In genomic region chr18:79515944-79516351, GRCh38 we compare ENCODE assay signal across 12 cellular contexts.
DNase-seq lines count a peak whose midpoint lies in the region; ATAC-seq and TF ChIP-seq lines count a peak whose summit lies in the region.
"Had no signal": no experiment of that assay in that cellular context is flagged by ENCODE, and none has a peak within 500 bp of the region (broad histone marks: within the 10 kb centered on the region; RNA-seq: fewer than 3 reads in every experiment).

No MANE protein-coding gene starts in this region.

- CTCF ChIA-PET in activated CD4-positive, alpha-beta memory T cell treated with anti-CD3 and anti-CD28 coated beads, Interleukin-2, amount 10 ng/mL, durations not matched to agents 7 days and 5 days (lab: Charles Lee): no interaction called here
- CTCF ChIA-PET in MCF 10A (lab: Yijun Ruan, JAX): interaction anchor here (0.6 kb wide), 1 partner anchor 122 kb away, joined by 5 read pairs; no protein-coding TSS in a partner anchor

- no peaks in the 10 kb centered on the region for H3K9me3 Mint-ChIP-seq in activated CD4-positive, alpha-beta memory T cell treated with anti-CD3 and anti-CD28 coated beads, Interleukin-2, amount 10 ng/mL, durations not matched to agents 7 days and 5 days
- H3K9me3 Mint-ChIP-seq in MCF 10A (ENCODE audit: unreplicated experiment): no peaks in the 10 kb centered on the region

- POLR2A ChIA-PET in activated CD4-positive, alpha-beta memory T cell treated with anti-CD3 and anti-CD28 coated beads, Interleukin-2, amount 10 ng/mL, durations not matched to agents 7 days and 5 days (lab: Charles Lee): interaction anchor here (1.2 to 2.4 kb wide), 4 partner anchors 111 to 123 kb away, joined by 3 to 7 read pairs (median 6); partner anchors contain the start of gene NFATC1
- POLR2A ChIA-PET in MCF 10A (lab: Yijun Ruan, JAX): no interaction called here

- peak overlapping the region; percentile 85 for H3K27ac Mint-ChIP-seq in activated CD4-positive, alpha-beta memory T cell treated with anti-CD3 and anti-CD28 coated beads, Interleukin-2, amount 10 ng/mL, durations not matched to agents 7 days and 5 days
- no peak overlapping the region for H3K27ac Mint-ChIP-seq in MCF 10A (ENCODE audit: low read depth, unreplicated experiment)
- H3K27ac Mint-ChIP-seq: brain had no signal

- H3K4me1 ChIP-seq in testis: no peaks in the 10 kb centered on the region

- peaks cover 46% of the 10 kb centered on the region for H3K4me1 Mint-ChIP-seq in activated CD4-positive, alpha-beta memory T cell treated with anti-CD3 and anti-CD28 coated beads, Interleukin-2, amount 10 ng/mL, durations not matched to agents 7 days and 5 days
- no peaks in the 10 kb centered on the region for H3K4me1 Mint-ChIP-seq in MCF 10A (ENCODE audit: insufficient read depth, unreplicated experiment)

- TF ChIP-seq CTCF in testis (IDR thresholded peaks at IDR 0.05): no peak
- TF ChIP-seq CTCF in MCF 10A (IDR thresholded peaks at IDR 0.05; ENCODE audit: unreplicated experiment): no peak

- DNase-seq in activated CD8-positive, alpha-beta memory T cell treated with anti-CD3 and anti-CD28 coated beads, Interleukin-2, amount 50 U/mL, for 48 hours: peak; percentile 47
- no peak for DNase-seq in activated CD8-positive, alpha-beta memory T cell treated with anti-CD3 and anti-CD28 coated beads, Interleukin-2, amount 50 U/mL, for 4 hours
- no peak for DNase-seq in activated CD4-positive, alpha-beta memory T cell treated with anti-CD3 and anti-CD28 coated beads, Interleukin-2, amount 10 ng/mL, durations not matched to agents 7 days and 5 days
- DNase-seq in islet precursor cell: peak; percentile 42
- DNase-seq in testis: peak; percentile 9
- DNase-seq in kidney glomerular epithelial cell (lab: John Stamatoyannopoulos, UW): no peak
- no peak for DNase-seq in MCF 10A (ENCODE audit: unreplicated experiment)
- DNase-seq: T-helper 1 cell had no signal

- H3K27ac ChIP-seq in testis: no peak overlapping the region
- H3K27ac ChIP-seq: epithelial cell of prostate, left lung had no signal

- no peaks in the 10 kb centered on the region for H3K27me3 Mint-ChIP-seq in activated CD4-positive, alpha-beta memory T cell treated with anti-CD3 and anti-CD28 coated beads, Interleukin-2, amount 10 ng/mL, durations not matched to agents 7 days and 5 days
- H3K27me3 Mint-ChIP-seq in MCF 10A (ENCODE audit: insufficient read depth, unreplicated experiment): no peaks in the 10 kb centered on the region

- ATAC-seq in GM18517 (IDR thresholded peaks at IDR 0.05; ENCODE audit: unreplicated experiment): no peak
- ATAC-seq: left lung had no signal

- no peak for TF ChIP-seq POLR2A in testis (IDR thresholded peaks at IDR 0.05)

- peaks cover 2% of the 10 kb centered on the region for H3K36me3 Mint-ChIP-seq in activated CD4-positive, alpha-beta memory T cell treated with anti-CD3 and anti-CD28 coated beads, Interleukin-2, amount 10 ng/mL, durations not matched to agents 7 days and 5 days (ENCODE audit: low read depth)
- no peaks in the 10 kb centered on the region for H3K36me3 Mint-ChIP-seq in MCF 10A (ENCODE audit: insufficient read depth, unreplicated experiment)
- H3K36me3 Mint-ChIP-seq: brain had no signal

- H3K27me3 ChIP-seq in testis: no peaks in the 10 kb centered on the region

- 86 to 90% methylated on average over 22 of the region's 22 CpGs for whole genome bisulfite sequencing in testis, 2 donors

- no TSS peak for BruUV-seq in MCF 10A (replicated peaks; lab: Mats Ljungman, UMichigan)

- H3K4me3 Mint-ChIP-seq in activated CD4-positive, alpha-beta memory T cell treated with anti-CD3 and anti-CD28 coated beads, Interleukin-2, amount 10 ng/mL, durations not matched to agents 7 days and 5 days: peak overlapping the region; percentile 52
- no peak overlapping the region for H3K4me3 Mint-ChIP-seq in MCF 10A (ENCODE audit: unreplicated experiment)
- H3K4me3 Mint-ChIP-seq: brain had no signal

- intact Hi-C loops in testis (cut with DNase I; ENCODE audit: low total_unique reads) (no loop called here), MCF 10A (cut with micrococcal nuclease) (no loop called here)

- no peaks in the 10 kb centered on the region for H3K36me3 ChIP-seq in testis (ENCODE audit: low read depth, missing control alignments)

- no peaks in the 10 kb centered on the region for H3K9me3 ChIP-seq in testis
- H3K9me3 ChIP-seq: left lung had no signal

- no peak overlapping the region for H3K4me3 ChIP-seq in testis
- H3K4me3 ChIP-seq: left lung had no signal

Comparison
In these comparisons a context has a peak if more than half of its experiments do, and no peak if none do; other contexts are left out.
1. DNase-seq: peak in activated CD8-positive, alpha-beta memory T cell treated with anti-CD3 and anti-CD28 coated beads, Interleukin-2, amount 50 U/mL, for 48 hours (single experiment), islet precursor cell (single experiment) and testis (single experiment); none in activated CD8-positive, alpha-beta memory T cell treated with anti-CD3 and anti-CD28 coated beads, Interleukin-2, amount 50 U/mL, for 4 hours (single experiment), activated CD4-positive, alpha-beta memory T cell treated with anti-CD3 and anti-CD28 coated beads, Interleukin-2, amount 10 ng/mL, durations not matched to agents 7 days and 5 days (single experiment), kidney glomerular epithelial cell (single experiment) and MCF 10A (single experiment).